35 cellular contexts compared by ENCODE assay signal in genomic region chr17:19359151-19359550, GRCh38. TPM values are rescaled to one million over a fixed set of nuclear protein-coding genes. Genes with fewer than 3 reads are reported as not detected.
"Had no signal": no experiment of that assay in that cellular context is flagged by ENCODE, and none has a peak within 500 bp of the region (broad histone marks: within the 10 kb centered on the region; RNA-seq: fewer than 3 reads in every experiment).

No MANE protein-coding gene starts in this region.

- H3K9me3 ChIP-seq: body of pancreas, breast epithelium, MG63, Peyer's patch, SJSA1, SK-N-SH had no signal

- H3K27ac Mint-ChIP-seq: activated CD4-positive, alpha-beta T cell treated with anti-CD3 and anti-CD28 coated beads, Interleukin-2, amount 10 ng/mL, durations not matched to agents 24 days and 14 days; activated CD8-positive, alpha-beta T cell treated with anti-CD3 and anti-CD28 coated beads for 36 hours; activated naive CD4-positive, alpha-beta T cell treated with anti-CD3 and anti-CD28 coated beads, Interleukin-2, amount 50 U/mL, for 24 hours; activated naive CD8-positive, alpha-beta T cell treated with anti-CD3 and anti-CD28 coated beads, Interleukin-2, amount 10 ng/mL, durations not matched to agents 7 days and 5 days; activated T-cell treated with anti-CD3 and anti-CD28 coated beads, Interleukin-2, amount 50 U/mL, for 72 hours; activated T-helper 17 cell treated with anti-CD3 and anti-CD28 coated beads, Interleukin-2, amount 50 U/mL, for 72 hours; T-helper 1 cell treated with Interleukin-12 subunit alpha and Interleukin-12 subunit beta and Interleukin-4 antibody, amounts not matched to agents 30 μg/mL and 1 μg/mL, for 36 hours; T-helper 2 cell treated with Interferon-gamma antibody and Interleukin-4, amounts not matched to agents 5 μg/mL and 100 μg/mL, for 36 hours had no signal

- H3K9ac ChIP-seq: SK-N-SH had no signal

- H3K27ac ChIP-seq: body of pancreas, breast epithelium, Peyer's patch, SJSA1 had no signal

- ATAC-seq: activated CD8-positive, alpha-beta T cell treated with anti-CD3 and anti-CD28 coated beads for 36 hours; activated T-cell treated with anti-CD3 and anti-CD28 coated beads, Interleukin-2, amount 50 U/mL, for 72 hours; activated T-helper 17 cell treated with anti-CD3 and anti-CD28 coated beads, Interleukin-2, amount 50 U/mL, for 72 hours; body of pancreas; PC-3 had no signal

- H3K27me3 ChIP-seq: body of pancreas, breast epithelium, MG63, Peyer's patch, SJSA1 had no signal

- H3K4me3 ChIP-seq: body of pancreas, breast epithelium, MG63, Peyer's patch, SJSA1 had no signal

- H3K4me2 ChIP-seq: SK-N-SH had no signal

- H3K36me3 Mint-ChIP-seq: activated naive CD4-positive, alpha-beta T cell treated with anti-CD3 and anti-CD28 coated beads, Interleukin-2, amount 50 U/mL, for 24 hours; activated naive CD8-positive, alpha-beta T cell treated with anti-CD3 and anti-CD28 coated beads, Interleukin-2, amount 10 ng/mL, durations not matched to agents 7 days and 5 days had no signal

- H3K4me3 Mint-ChIP-seq: activated CD4-positive, alpha-beta T cell treated with anti-CD3 and anti-CD28 coated beads, Interleukin-2, amount 10 ng/mL, durations not matched to agents 24 days and 14 days; activated CD8-positive, alpha-beta T cell treated with anti-CD3 and anti-CD28 coated beads for 36 hours; activated naive CD4-positive, alpha-beta T cell treated with anti-CD3 and anti-CD28 coated beads, Interleukin-2, amount 50 U/mL, for 24 hours; activated naive CD8-positive, alpha-beta T cell treated with anti-CD3 and anti-CD28 coated beads, Interleukin-2, amount 10 ng/mL, durations not matched to agents 7 days and 5 days; activated T-cell treated with anti-CD3 and anti-CD28 coated beads, Interleukin-2, amount 50 U/mL, for 72 hours; activated T-helper 17 cell treated with anti-CD3 and anti-CD28 coated beads, Interleukin-2, amount 50 U/mL, for 72 hours; T-helper 1 cell treated with Interleukin-12 subunit alpha and Interleukin-12 subunit beta and Interleukin-4 antibody, amounts not matched to agents 30 μg/mL and 1 μg/mL, for 36 hours; T-helper 2 cell treated with Interferon-gamma antibody and Interleukin-4, amounts not matched to agents 5 μg/mL and 100 μg/mL, for 36 hours had no signal

- H3K9me3 Mint-ChIP-seq: activated CD4-positive, alpha-beta T cell treated with anti-CD3 and anti-CD28 coated beads, Interleukin-2, amount 10 ng/mL, durations not matched to agents 24 days and 14 days; activated CD8-positive, alpha-beta T cell treated with anti-CD3 and anti-CD28 coated beads for 36 hours; activated naive CD4-positive, alpha-beta T cell treated with anti-CD3 and anti-CD28 coated beads, Interleukin-2, amount 50 U/mL, for 24 hours; activated naive CD8-positive, alpha-beta T cell treated with anti-CD3 and anti-CD28 coated beads, Interleukin-2, amount 10 ng/mL, durations not matched to agents 7 days and 5 days; activated T-cell treated with anti-CD3 and anti-CD28 coated beads, Interleukin-2, amount 50 U/mL, for 72 hours; activated T-helper 17 cell treated with anti-CD3 and anti-CD28 coated beads, Interleukin-2, amount 50 U/mL, for 72 hours; T-helper 1 cell treated with Interleukin-12 subunit alpha and Interleukin-12 subunit beta and Interleukin-4 antibody, amounts not matched to agents 30 μg/mL and 1 μg/mL, for 36 hours; T-helper 2 cell treated with Interferon-gamma antibody and Interleukin-4, amounts not matched to agents 5 μg/mL and 100 μg/mL, for 36 hours had no signal

- H3K36me3 ChIP-seq: breast epithelium, MG63, Peyer's patch, SJSA1 had no signal

- DNase-seq: activated CD4-positive, alpha-beta T cell treated with anti-CD3 and anti-CD28 coated beads, Interleukin-2, amount 10 ng/mL, durations not matched to agents 24 days and 14 days; activated CD4-positive, alpha-beta T cell treated with anti-CD3 and anti-CD28 coated beads, Interleukin-2, amount 50 U/mL, for 4 hours; activated CD8-positive, alpha-beta T cell treated with anti-CD3 and anti-CD28 coated beads for 36 hours; activated effector memory CD4-positive, alpha-beta T cell treated with anti-CD3 and anti-CD28 coated beads, Interleukin-2, amount 50 U/mL, for 16 hours; activated naive CD4-positive, alpha-beta T cell; activated naive CD8-positive, alpha-beta T cell treated with anti-CD3 and anti-CD28 coated beads, Interleukin-2, amount 10 ng/mL, durations not matched to agents 7 days and 5 days; activated T-cell treated with anti-CD3 and anti-CD28 coated beads, Interleukin-2, amount 50 U/mL, for 1 hour; activated T-cell treated with anti-CD3 and anti-CD28 coated beads, Interleukin-2, amount 50 U/mL, for 72 hours; amygdala; body of pancreas; Kasumi-1; MG63; NCI-H1048; NCI-H1105 treated with DMSO at 0.1 percent for 48 hours; NCI-H1436; NCI-H1694; NCI-H1930; NCI-H2081 treated with DMSO at 0.1 percent for 48 hours; NCI-H226; NCI-H526; NCI-H748 treated with DMSO at 0.1 percent for 48 hours; NK-92 treated with Interleukin-12 subunit alpha and Interleukin-12 subunit beta, amount 100 ng/mL, for 24 hours; PC-3; Peyer's patch; RPMI8226; SHP77 treated with DMSO at 0.1 percent for 48 hours; SK-N-SH had no signal

RNA-seq across cellular contexts. Expression of gene MFAP4, which starts 27.8 kb away (rescaled TPM):
- total RNA-seq: activated CD4-positive, alpha-beta T cell treated with anti-CD3 and anti-CD28 coated beads, Interleukin-2, amount 10 ng/mL, durations not matched to agents 24 days and 14 days; activated CD8-positive, alpha-beta memory T cell treated with anti-CD3 and anti-CD28 coated beads for 36 hours; activated naive CD8-positive, alpha-beta T cell treated with anti-CD3 and anti-CD28 coated beads, Interleukin-2, amount 10 ng/mL, durations not matched to agents 7 days and 5 days; activated T-helper 17 cell treated with anti-CD3 and anti-CD28 coated beads, Interleukin-2, amount 50 U/mL, for 72 hours; NCI-H460; PC-3 had no signal

RNA-seq across cellular contexts. Expression of gene RNF112, which starts 51.9 kb away (rescaled TPM):
- total RNA-seq: SJSA1 had no signal
